ENCODE assay signal across 2 cellular contexts in the genomic region with DNA sequence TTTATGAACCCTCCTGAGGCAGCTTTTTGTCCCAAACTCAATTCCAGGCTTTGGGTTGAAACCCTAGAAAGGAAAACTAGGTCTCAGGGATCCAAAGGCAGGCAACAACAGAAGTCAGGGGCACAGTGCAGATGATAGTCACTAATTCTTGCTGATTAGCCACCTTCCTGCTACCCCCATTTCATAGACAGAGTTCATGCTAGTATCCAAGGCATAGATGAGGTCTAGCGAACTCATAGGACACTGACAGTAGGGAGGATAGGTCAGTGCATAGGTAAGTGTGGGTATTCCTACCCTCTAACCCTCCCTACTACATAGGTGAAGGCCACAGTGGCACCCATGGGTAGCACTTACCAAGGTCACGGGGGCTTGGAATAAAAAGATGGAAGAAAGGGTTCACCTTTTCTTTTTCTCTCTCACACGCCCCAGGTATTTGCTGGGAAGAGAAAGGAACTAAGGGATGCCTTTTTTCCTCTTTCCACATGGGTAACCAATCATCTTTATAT.
TF ChIP-seq lines count a peak whose summit lies in the region.

No MANE protein-coding gene starts in this region.

TF ChIP-seq in HCT116, 20 proteins besides CTCF, POLR2A, EP300 and RAD21 (continued from another document):
- TF ChIP-seq TCF7L2 (IDR thresholded peaks at IDR 0.05; ENCODE audit: borderline replicate concordance, extremely low read depth, insufficient read depth, insufficient read length) (no peak), CBX3 (IDR thresholded peaks at IDR 0.05; ENCODE audit: low read depth) (peak; percentile 72)
- TF ChIP-seq, protein P1, sequence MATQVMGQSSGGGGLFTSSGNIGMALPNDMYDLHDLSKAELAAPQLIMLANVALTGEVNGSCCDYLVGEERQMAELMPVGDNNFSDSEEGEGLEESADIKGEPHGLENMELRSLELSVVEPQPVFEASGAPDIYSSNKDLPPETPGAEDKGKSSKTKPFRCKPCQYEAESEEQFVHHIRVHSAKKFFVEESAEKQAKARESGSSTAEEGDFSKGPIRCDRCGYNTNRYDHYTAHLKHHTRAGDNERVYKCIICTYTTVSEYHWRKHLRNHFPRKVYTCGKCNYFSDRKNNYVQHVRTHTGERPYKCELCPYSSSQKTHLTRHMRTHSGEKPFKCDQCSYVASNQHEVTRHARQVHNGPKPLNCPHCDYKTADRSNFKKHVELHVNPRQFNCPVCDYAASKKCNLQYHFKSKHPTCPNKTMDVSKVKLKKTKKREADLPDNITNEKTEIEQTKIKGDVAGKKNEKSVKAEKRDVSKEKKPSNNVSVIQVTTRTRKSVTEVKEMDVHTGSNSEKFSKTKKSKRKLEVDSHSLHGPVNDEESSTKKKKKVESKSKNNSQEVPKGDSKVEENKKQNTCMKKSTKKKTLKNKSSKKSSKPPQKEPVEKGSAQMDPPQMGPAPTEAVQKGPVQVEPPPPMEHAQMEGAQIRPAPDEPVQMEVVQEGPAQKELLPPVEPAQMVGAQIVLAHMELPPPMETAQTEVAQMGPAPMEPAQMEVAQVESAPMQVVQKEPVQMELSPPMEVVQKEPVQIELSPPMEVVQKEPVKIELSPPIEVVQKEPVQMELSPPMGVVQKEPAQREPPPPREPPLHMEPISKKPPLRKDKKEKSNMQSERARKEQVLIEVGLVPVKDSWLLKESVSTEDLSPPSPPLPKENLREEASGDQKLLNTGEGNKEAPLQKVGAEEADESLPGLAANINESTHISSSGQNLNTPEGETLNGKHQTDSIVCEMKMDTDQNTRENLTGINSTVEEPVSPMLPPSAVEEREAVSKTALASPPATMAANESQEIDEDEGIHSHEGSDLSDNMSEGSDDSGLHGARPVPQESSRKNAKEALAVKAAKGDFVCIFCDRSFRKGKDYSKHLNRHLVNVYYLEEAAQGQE (IDR thresholded peaks at IDR 0.05; ENCODE audit: low read depth): no peak

TF ChIP-seq in K562, 482 proteins besides CTCF, POLR2A, EP300 and RAD21 (continued from another document):
- TF ChIP-seq PTRF (tag; IDR thresholded peaks at IDR 0.05): no peak
- TF ChIP-seq, protein P2, sequence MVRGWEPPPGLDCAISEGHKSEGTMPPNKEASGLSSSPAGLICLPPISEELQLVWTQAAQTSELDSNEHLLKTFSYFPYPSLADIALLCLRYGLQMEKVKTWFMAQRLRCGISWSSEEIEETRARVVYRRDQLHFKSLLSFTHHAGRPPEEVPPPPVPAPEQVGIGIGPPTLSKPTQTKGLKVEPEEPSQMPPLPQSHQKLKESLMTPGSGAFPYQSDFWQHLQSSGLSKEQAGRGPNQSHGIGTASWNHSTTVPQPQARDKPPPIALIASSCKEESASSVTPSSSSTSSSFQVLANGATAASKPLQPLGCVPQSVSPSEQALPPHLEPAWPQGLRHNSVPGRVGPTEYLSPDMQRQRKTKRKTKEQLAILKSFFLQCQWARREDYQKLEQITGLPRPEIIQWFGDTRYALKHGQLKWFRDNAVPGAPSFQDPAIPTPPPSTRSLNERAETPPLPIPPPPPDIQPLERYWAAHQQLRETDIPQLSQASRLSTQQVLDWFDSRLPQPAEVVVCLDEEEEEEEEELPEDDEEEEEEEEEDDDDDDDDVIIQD (CRISPR knock-in tag; IDR thresholded peaks at IDR 0.05): no peak
- no peak for TF ChIP-seq RBM17 (IDR thresholded peaks at IDR 0.05; ENCODE audit: borderline replicate concordance, low read depth, low read length)
